In the genomic region with DNA sequence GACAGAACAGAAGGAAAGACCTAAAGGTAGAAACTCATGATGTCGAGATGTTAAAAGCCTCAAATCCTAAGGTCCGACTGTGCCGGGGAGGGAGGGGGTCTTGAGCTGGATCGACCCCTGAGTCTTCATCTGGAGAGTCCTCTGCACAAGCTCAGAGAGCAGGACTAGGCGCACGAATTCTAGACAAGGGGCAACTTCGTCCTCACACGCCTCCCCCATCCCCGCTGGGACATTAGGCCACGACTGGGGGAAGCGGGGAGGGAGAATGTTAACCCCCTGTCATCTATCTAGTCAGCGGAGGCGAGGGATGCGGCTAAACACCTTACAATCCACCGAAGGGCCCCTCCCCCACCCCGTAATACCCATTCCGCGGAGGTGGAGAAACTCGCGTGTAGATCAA, we compare ENCODE assay signal across 20 cellular contexts.
DNase-seq lines count a peak whose midpoint lies in the region; ATAC-seq and TF ChIP-seq lines count a peak whose summit lies in the region.
"Had no signal": no experiment of that assay in that cellular context is flagged by ENCODE, and none has a peak within 500 bp of the region (broad histone marks: within the 10 kb centered on the region; RNA-seq: fewer than 3 reads in every experiment).

No MANE protein-coding gene starts in this region.

- intact Hi-C loops in CD4-positive, alpha-beta T cell (cut with DNase I, micrococcal nuclease): no loop called here

- POLR2A ChIA-PET in CD4-positive, alpha-beta T cell (lab: Charles Lee): no interaction called here

- no peak for DNase-seq in CD4-positive, alpha-beta T cell
- DNase-seq in glutamatergic neuron: no peak
- DNase-seq in retina: peak; percentile 11
- DNase-seq in amygdala (lab: John Stamatoyannopoulos, UW): no peak
- DNase-seq: Caco-2; CD4-positive, CD25-positive, alpha-beta regulatory T cell; DND-41; HFFc6; KG1; NCI-H1092; NCI-H1436; NCI-H187 treated with DMSO at 0.1 percent for 48 hours; NCI-H774; NK-92 treated with Interleukin-12 subunit alpha and Interleukin-12 subunit beta, amount 100 ng/mL, for 24 hours; SHP77 treated with DMSO at 0.1 percent for 48 hours had no signal

- peak overlapping the region; percentile 18 for H3K4me3 Mint-ChIP-seq in CD4-positive, alpha-beta T cell
- H3K4me3 Mint-ChIP-seq in glutamatergic neuron (ENCODE audit: unreplicated experiment): peak overlapping the region; percentile 61
- H3K4me3 Mint-ChIP-seq: HFFc6 had no signal

- H3K36me3 Mint-ChIP-seq in CD4-positive, alpha-beta T cell (ENCODE audit: low read depth): no peaks in the 10 kb centered on the region
- H3K36me3 Mint-ChIP-seq in glutamatergic neuron (ENCODE audit: unreplicated experiment): peaks cover 16% of the 10 kb centered on the region
- H3K36me3 Mint-ChIP-seq: CD4-positive, CD25-positive, alpha-beta regulatory T cell had no signal

- H3K27me3 Mint-ChIP-seq in CD4-positive, alpha-beta T cell: peaks cover 90% of the 10 kb centered on the region
- peaks cover 40% of the 10 kb centered on the region for H3K27me3 Mint-ChIP-seq in glutamatergic neuron (ENCODE audit: unreplicated experiment)

- TF ChIP-seq CTCF in CD4-positive, alpha-beta T cell (IDR thresholded peaks at IDR 0.05): no peak
- no peak for TF ChIP-seq CTCF in glutamatergic neuron (IDR thresholded peaks at IDR 0.05; ENCODE audit: partially characterized antibody, unreplicated experiment)

- ATAC-seq in CD4-positive, alpha-beta T cell (ENCODE audit: poor library complexity): no peak
- ATAC-seq in GM18517 (IDR thresholded peaks at IDR 0.05; ENCODE audit: unreplicated experiment): no peak
- no peak for ATAC-seq in GM21447 (IDR thresholded peaks at IDR 0.05; ENCODE audit: unreplicated experiment)
- ATAC-seq: GM12878 had no signal

- H3K9me3 ChIP-seq in CD4-positive, alpha-beta T cell (ENCODE audit: control insufficient read depth, low read length): no peaks in the 10 kb centered on the region
- no peaks in the 10 kb centered on the region for H3K9me3 ChIP-seq in HUES64 (ENCODE audit: insufficient read depth, low read depth, low read length)
- H3K9me3 ChIP-seq: Caco-2 had no signal

- peak overlapping the region; percentile 32; the same call in 1 of the 2 replicates for H3K4me3 ChIP-seq in HUES64 (ENCODE audit: low read length)
- H3K4me3 ChIP-seq: GM12878 had no signal

- no peak overlapping the region for H3K9ac ChIP-seq in HUES64 (ENCODE audit: low read depth, low read length)

- 71% methylated on average over 20 of the region's 20 CpGs for WGBS in HUES64

- H3K9me3 Mint-ChIP-seq in CD4-positive, alpha-beta T cell: no peaks in the 10 kb centered on the region
- H3K9me3 Mint-ChIP-seq in glutamatergic neuron (ENCODE audit: unreplicated experiment): peaks cover 13% of the 10 kb centered on the region

- no peak overlapping the region for H3K27ac ChIP-seq in CD4-positive, alpha-beta T cell (ENCODE audit: low read depth, low read length)
- H3K27ac ChIP-seq in HUES64 (ENCODE audit: low read depth, low read length): no peak overlapping the region
- H3K27ac ChIP-seq: RWPE1 had no signal

- H3K27ac Mint-ChIP-seq in CD4-positive, alpha-beta T cell: no peak overlapping the region
- H3K27ac Mint-ChIP-seq in glutamatergic neuron (ENCODE audit: unreplicated experiment): no peak overlapping the region
- H3K27ac Mint-ChIP-seq: CD4-positive, CD25-positive, alpha-beta regulatory T cell; HFFc6 had no signal

- peaks cover 15% of the 10 kb centered on the region for H3K4me1 ChIP-seq in HUES64 (ENCODE audit: insufficient read depth, low read length)
- H3K4me1 ChIP-seq: Caco-2 had no signal

- no peaks in the 10 kb centered on the region for H3K36me3 ChIP-seq in HUES64 (ENCODE audit: insufficient read depth, low read length)

- peaks cover 71% of the 10 kb centered on the region for H3K27me3 ChIP-seq in CD4-positive, alpha-beta T cell (ENCODE audit: control insufficient read depth, insufficient read depth, low read length)
- peaks cover 100% of the 10 kb centered on the region for H3K27me3 ChIP-seq in HUES64 (ENCODE audit: insufficient read depth, low read length)

- peaks cover 39% of the 10 kb centered on the region for H3K4me1 Mint-ChIP-seq in CD4-positive, alpha-beta T cell (ENCODE audit: low read depth)
- H3K4me1 Mint-ChIP-seq in glutamatergic neuron (ENCODE audit: low read depth, unreplicated experiment): peaks cover 9% of the 10 kb centered on the region

- CTCF ChIA-PET in CD4-positive, alpha-beta T cell (lab: Charles Lee): no interaction called here
